In the genomic region with DNA sequence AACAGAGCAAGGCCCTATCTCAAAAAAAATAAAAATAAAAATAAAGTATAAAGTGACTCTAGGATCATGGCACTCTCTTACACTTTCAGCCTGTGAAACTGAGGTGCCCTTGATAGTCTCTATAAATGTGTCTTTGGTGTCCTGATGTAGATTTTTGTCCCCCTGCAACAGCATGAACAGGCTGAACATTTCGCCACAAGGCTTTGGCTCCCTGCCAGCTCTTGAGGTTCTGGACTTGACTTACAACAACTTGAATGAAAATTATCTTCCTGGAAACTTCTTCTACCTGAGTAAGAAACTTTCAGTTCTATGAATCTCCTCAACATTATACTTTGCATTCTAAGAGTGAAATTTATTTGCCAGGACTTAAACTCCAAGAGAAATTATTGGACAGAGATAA, we compare ENCODE assay signal across 22 cellular contexts. TPM values are rescaled to one million over a fixed set of nuclear protein-coding genes. Genes with fewer than 3 reads are reported as not detected.
DNase-seq lines count a peak whose midpoint lies in the region; ATAC-seq and TF ChIP-seq lines count a peak whose summit lies in the region.
"Had no signal": no experiment of that assay in that cellular context is flagged by ENCODE, and none has a peak within 500 bp of the region (broad histone marks: within the 10 kb centered on the region; RNA-seq: fewer than 3 reads in every experiment).

No MANE protein-coding gene starts in this region.

- CTCF ChIA-PET in MCF 10A (lab: Yijun Ruan, JAX): no interaction called here
- CTCF ChIA-PET in mammary epithelial cell (lab: Charles Lee; ENCODE audit: low non-redundant PET): no interaction called here
- CTCF ChIA-PET in PC-3 (lab: Charles Lee): no interaction called here

- no peak for TF ChIP-seq CTCF in MCF 10A (IDR thresholded peaks at IDR 0.05; ENCODE audit: unreplicated experiment)
- no peak for TF ChIP-seq CTCF in mammary epithelial cell (conservative IDR thresholded peaks at IDR 0.05 in 1 of 2, IDR thresholded peaks at IDR 0.05 in 1 of 2; ENCODE audit: extremely low read depth in 1 of 2, insufficient read depth in 1 of 2, low read depth in 1 of 2, low read length in 2 of 2)
- TF ChIP-seq CTCF in PC-3 (conservative IDR thresholded peaks at IDR 0.05; ENCODE audit: low read depth, low read length): no peak
- TF ChIP-seq CTCF in endodermal cell (conservative IDR thresholded peaks at IDR 0.05): no peak

- H3F3A ChIP-seq in PC-3 (ENCODE audit: low read length, unreplicated experiment): no peaks in the 10 kb centered on the region

- no peaks in the 10 kb centered on the region for H3K9me2 ChIP-seq in PC-3 (replicated peaks; ENCODE audit: low read length)

- H3K36me3 ChIP-seq in mammary epithelial cell (ENCODE audit: insufficient read depth, low read length) (no peaks in the 10 kb centered on the region), PC-3 (ENCODE audit: low read depth, low read length) (no peaks in the 10 kb centered on the region), endodermal cell (ENCODE audit: control insufficient read depth, insufficient read depth, low read length) (no peaks in the 10 kb centered on the region)
- H3K36me3 ChIP-seq: upper lobe of right lung had no signal

- H3K9me3 ChIP-seq in mammary epithelial cell (replicated peaks; ENCODE audit: insufficient read depth, low read length): no peaks in the 10 kb centered on the region
- H3K9me3 ChIP-seq in PC-3 (ENCODE audit: low read length): no peaks in the 10 kb centered on the region
- peaks cover 11% of the 10 kb centered on the region for H3K9me3 ChIP-seq in endodermal cell (ENCODE audit: control insufficient read depth, low read length)
- H3K9me3 ChIP-seq: upper lobe of right lung had no signal

- dilution Hi-C loops in mammary epithelial cell (cut with HindIII; ENCODE audit: low sequenced_read_pairs): no loop called here

- H2AFZ ChIP-seq in mammary epithelial cell (ENCODE audit: low read depth, low read length) (no peak overlapping the region), PC-3 (ENCODE audit: low read length) (no peak overlapping the region)
- H2AFZ ChIP-seq: hepatocyte, parathyroid adenoma had no signal

- H3K9ac ChIP-seq in mammary epithelial cell (ENCODE audit: insufficient read depth, low read length): no peak overlapping the region
- no peak overlapping the region for H3K9ac ChIP-seq in PC-3 (ENCODE audit: low read length)
- no peak overlapping the region for H3K9ac ChIP-seq in endodermal cell (ENCODE audit: extremely low read depth, low read length, poor library complexity, severe bottlenecking)
- H3K9ac ChIP-seq: parathyroid adenoma had no signal

- H3K36me3 Mint-ChIP-seq in MCF 10A (ENCODE audit: insufficient read depth, unreplicated experiment): no peaks in the 10 kb centered on the region
- no peaks in the 10 kb centered on the region for H3K36me3 Mint-ChIP-seq in endodermal cell (ENCODE audit: low read depth)
- H3K36me3 Mint-ChIP-seq: activated naive CD8-positive, alpha-beta T cell treated with anti-CD3 and anti-CD28 coated beads for 36 hours; brain; CD8-positive, alpha-beta memory T cell; mesothelial cell of epicardium had no signal

- H3K4me1 ChIP-seq in mammary epithelial cell (ENCODE audit: insufficient read depth, low read length): no peaks in the 10 kb centered on the region
- H3K4me1 ChIP-seq in PC-3 (ENCODE audit: insufficient read depth, low read length): no peaks in the 10 kb centered on the region
- no peaks in the 10 kb centered on the region for H3K4me1 ChIP-seq in endodermal cell (ENCODE audit: control insufficient read depth, insufficient read depth, low read length)
- H3K4me1 ChIP-seq: parathyroid adenoma, upper lobe of right lung had no signal

- 0% methylated on average over 1 of the region's 1 CpG for WGBS in mammary epithelial cell (ENCODE audit: low coverage, missing lambda C conversion rate)
- 54 to 56% methylated on average over 1 of the region's 1 CpG for WGBS in endodermal cell (ENCODE audit: insufficient coverage in 1 of 2, insufficient read length in 1 of 2), 2 experiments

- POLR2A ChIA-PET in MCF 10A (lab: Yijun Ruan, JAX) (no interaction called here), PC-3 (lab: Charles Lee; ENCODE audit: unreplicated experiment) (no interaction called here)

- no peaks in the 10 kb centered on the region for H3K27me3 ChIP-seq in mammary epithelial cell (ENCODE audit: insufficient read depth, low read length)
- peaks cover 46% of the 10 kb centered on the region for H3K27me3 ChIP-seq in PC-3 (ENCODE audit: low read length)
- no peaks in the 10 kb centered on the region for H3K27me3 ChIP-seq in endodermal cell (ENCODE audit: control insufficient read depth, insufficient read depth, low read length, poor library complexity, severe bottlenecking)
- H3K27me3 ChIP-seq: hepatocyte, upper lobe of right lung had no signal

- no TSS peak for BruUV-seq in MCF 10A (replicated peaks; lab: Mats Ljungman, UMichigan)
- no TSS peak for BruUV-seq in mammary epithelial cell (replicated peaks; lab: Mats Ljungman, UMichigan)
- no TSS peak for BruUV-seq in PC-3 (replicated peaks; lab: Mats Ljungman, UMichigan)

- peak; percentile 38 for DNase-seq in MCF 10A (ENCODE audit: unreplicated experiment)
- no peak for DNase-seq in mammary epithelial cell
- DNase-seq in Jurkat, Clone E6-1 (ENCODE audit: low read depth, low spot score): peak; percentile 11
- DNase-seq in PC-3: peak; percentile 22
- peak; percentile 6 for DNase-seq in left kidney (ENCODE audit: low read depth, low spot score)
- DNase-seq in endodermal cell: no peak
- no peak for DNase-seq in activated CD8-positive, alpha-beta memory T cell treated with anti-CD3 and anti-CD28 coated beads, Interleukin-2, amount 50 U/mL, for 48 hours
- DNase-seq: activated naive CD8-positive, alpha-beta T cell treated with anti-CD3 and anti-CD28 coated beads for 36 hours; CD8-positive, alpha-beta memory T cell; foreskin fibroblast; kidney; NCI-H1694 treated with DMSO at 0.1 percent for 48 hours; NCI-H446 treated with DMSO at 0.1 percent for 48 hours; upper lobe of right lung had no signal

- H3K4me1 Mint-ChIP-seq in MCF 10A (ENCODE audit: insufficient read depth, unreplicated experiment) (no peaks in the 10 kb centered on the region), endodermal cell (no peaks in the 10 kb centered on the region)
- H3K4me1 Mint-ChIP-seq: activated naive CD8-positive, alpha-beta T cell treated with anti-CD3 and anti-CD28 coated beads for 36 hours; brain; CD8-positive, alpha-beta memory T cell; mesothelial cell of epicardium; nephron had no signal

- intact Hi-C loops in MCF 10A (cut with micrococcal nuclease): no loop called here
- intact Hi-C loops in mammary epithelial cell (cut with micrococcal nuclease): no loop called here
- intact Hi-C loops in PC-3 (cut with micrococcal nuclease): no loop called here

- H3K27ac Mint-ChIP-seq in MCF 10A (ENCODE audit: low read depth, unreplicated experiment) (no peak overlapping the region), endodermal cell (no peak overlapping the region)
- H3K27ac Mint-ChIP-seq: activated naive CD8-positive, alpha-beta T cell treated with anti-CD3 and anti-CD28 coated beads for 36 hours; activated T-helper 1 cell treated with anti-CD3 and anti-CD28 coated beads, Interleukin-12 subunit alpha, Interleukin-12 subunit beta, Interleukin-2, Interleukin-4 antibody, amounts not matched to agents 30 ng/mL and 10 ng/mL and 1 ng/mL, durations not matched to agents 14 hours and 24 hours and 36 hours; brain; mesothelial cell of epicardium; nephron had no signal

- H3K4me2 ChIP-seq in mammary epithelial cell (ENCODE audit: insufficient read depth, low read depth, low read length): no peak overlapping the region
- H3K4me2 ChIP-seq in PC-3 (ENCODE audit: low read length): no peak overlapping the region
- H3K4me2 ChIP-seq: hepatocyte had no signal

- no peaks in the 10 kb centered on the region for H3K79me2 ChIP-seq in mammary epithelial cell (ENCODE audit: insufficient read depth, low read length)
- H3K79me2 ChIP-seq in PC-3 (ENCODE audit: low read length): no peaks in the 10 kb centered on the region
- H3K79me2 ChIP-seq: hepatocyte, parathyroid adenoma had no signal

- no peak for ATAC-seq in PC-3
- no peak for ATAC-seq in HG02623 (IDR thresholded peaks at IDR 0.05; ENCODE audit: unreplicated experiment)
- ATAC-seq: upper lobe of right lung had no signal

- H3K9me3 Mint-ChIP-seq in MCF 10A (ENCODE audit: unreplicated experiment) (no peaks in the 10 kb centered on the region), endodermal cell (peaks cover 74% of the 10 kb centered on the region)
- H3K9me3 Mint-ChIP-seq: activated naive CD8-positive, alpha-beta T cell treated with anti-CD3 and anti-CD28 coated beads for 36 hours; activated T-helper 1 cell treated with anti-CD3 and anti-CD28 coated beads, Interleukin-12 subunit alpha, Interleukin-12 subunit beta, Interleukin-2, Interleukin-4 antibody, amounts not matched to agents 30 ng/mL and 10 ng/mL and 1 ng/mL, durations not matched to agents 14 hours and 24 hours and 36 hours had no signal

- H3K27me3 Mint-ChIP-seq in MCF 10A (ENCODE audit: insufficient read depth, unreplicated experiment) (no peaks in the 10 kb centered on the region), endodermal cell (ENCODE audit: insufficient read depth) (no peaks in the 10 kb centered on the region)
- H3K27me3 Mint-ChIP-seq: brain had no signal

- no peak overlapping the region for H3K4me3 Mint-ChIP-seq in MCF 10A (ENCODE audit: unreplicated experiment)
- no peak overlapping the region for H3K4me3 Mint-ChIP-seq in endodermal cell
- H3K4me3 Mint-ChIP-seq: activated naive CD8-positive, alpha-beta T cell treated with anti-CD3 and anti-CD28 coated beads for 36 hours; activated T-helper 1 cell treated with anti-CD3 and anti-CD28 coated beads, Interleukin-12 subunit alpha, Interleukin-12 subunit beta, Interleukin-2, Interleukin-4 antibody, amounts not matched to agents 30 ng/mL and 10 ng/mL and 1 ng/mL, durations not matched to agents 14 hours and 24 hours and 36 hours; brain; CD8-positive, alpha-beta memory T cell; mesothelial cell of epicardium; nephron had no signal

- H4K20me1 ChIP-seq in mammary epithelial cell (ENCODE audit: insufficient read depth, low read length) (no peaks in the 10 kb centered on the region), PC-3 (ENCODE audit: low read length) (no peaks in the 10 kb centered on the region)

- H3K27ac ChIP-seq in mammary epithelial cell (ENCODE audit: insufficient read depth, low read depth, low read length): no peak overlapping the region
- no peak overlapping the region for H3K27ac ChIP-seq in PC-3 (ENCODE audit: low read length)
- no peak overlapping the region for H3K27ac ChIP-seq in endodermal cell (ENCODE audit: low read depth, low read length)
- H3K27ac ChIP-seq: coronary artery, hepatocyte, parathyroid adenoma, upper lobe of right lung had no signal

- in situ Hi-C loops in mammary epithelial cell (cut with MboI; ENCODE audit: low sequenced_read_pairs in 2 of 2): no loop called here

- H3K4me3 ChIP-seq in mammary epithelial cell (replicated peaks in 1 of 3; ENCODE audit: insufficient read depth in 1 of 3, low read depth in 2 of 3, low read length in 3 of 3) (no peak overlapping the region), PC-3 (ENCODE audit: low read length) (no peak overlapping the region), endodermal cell (ENCODE audit: low read length) (no peak overlapping the region)
- no peak overlapping the region for H3K4me3 ChIP-seq in Jurkat, Clone E6-1 (ENCODE audit: low read length)
- H3K4me3 ChIP-seq: coronary artery, hepatocyte, upper lobe of right lung had no signal

RNA-seq across cellular contexts. Expression of gene BMS1, which starts 48.1 kb away (rescaled TPM):
- 26.9 and 28.1 TPM in 2 replicates for total RNA-seq in MCF 10A (2022)
- 10 to 100 TPM; 14.3 to 23.5 TPM for total RNA-seq in mammary epithelial cell
- 5.4 TPM for polyA plus RNA-seq in mammary epithelial cell
- polyA minus RNA-seq in mammary epithelial cell: 19.8 TPM
- 23.5 TPM for polyA plus RNA-seq in Jurkat, Clone E6-1 (2012; ENCODE audit: insufficient read depth, insufficient read length)
- total RNA-seq in PC-3 (2014; rRNA removed): 36.6 and 41.9 TPM in 2 replicates
- total RNA-seq in endodermal cell: 10 to 100 TPM; 19.8 to 24.2 TPM
- 18.5 TPM for polyA plus RNA-seq in endodermal cell (2013, experiment 1 of 2)
- polyA plus RNA-seq in endodermal cell (2013, experiment 2 of 2): 17.5 TPM

Comparison
In these comparisons a context has a peak if more than half of its experiments do, and no peak if none do; other contexts are left out.
1. DNase-seq: peak in MCF 10A (single experiment), Jurkat, Clone E6-1 (single experiment), PC-3 (single experiment) and left kidney (single experiment); none in mammary epithelial cell (single experiment), endodermal cell (single experiment) and activated CD8-positive, alpha-beta memory T cell treated with anti-CD3 and anti-CD28 coated beads, Interleukin-2, amount 50 U/mL, for 48 hours (single experiment).